21 cellular contexts compared by ENCODE assay signal in the genomic region with DNA sequence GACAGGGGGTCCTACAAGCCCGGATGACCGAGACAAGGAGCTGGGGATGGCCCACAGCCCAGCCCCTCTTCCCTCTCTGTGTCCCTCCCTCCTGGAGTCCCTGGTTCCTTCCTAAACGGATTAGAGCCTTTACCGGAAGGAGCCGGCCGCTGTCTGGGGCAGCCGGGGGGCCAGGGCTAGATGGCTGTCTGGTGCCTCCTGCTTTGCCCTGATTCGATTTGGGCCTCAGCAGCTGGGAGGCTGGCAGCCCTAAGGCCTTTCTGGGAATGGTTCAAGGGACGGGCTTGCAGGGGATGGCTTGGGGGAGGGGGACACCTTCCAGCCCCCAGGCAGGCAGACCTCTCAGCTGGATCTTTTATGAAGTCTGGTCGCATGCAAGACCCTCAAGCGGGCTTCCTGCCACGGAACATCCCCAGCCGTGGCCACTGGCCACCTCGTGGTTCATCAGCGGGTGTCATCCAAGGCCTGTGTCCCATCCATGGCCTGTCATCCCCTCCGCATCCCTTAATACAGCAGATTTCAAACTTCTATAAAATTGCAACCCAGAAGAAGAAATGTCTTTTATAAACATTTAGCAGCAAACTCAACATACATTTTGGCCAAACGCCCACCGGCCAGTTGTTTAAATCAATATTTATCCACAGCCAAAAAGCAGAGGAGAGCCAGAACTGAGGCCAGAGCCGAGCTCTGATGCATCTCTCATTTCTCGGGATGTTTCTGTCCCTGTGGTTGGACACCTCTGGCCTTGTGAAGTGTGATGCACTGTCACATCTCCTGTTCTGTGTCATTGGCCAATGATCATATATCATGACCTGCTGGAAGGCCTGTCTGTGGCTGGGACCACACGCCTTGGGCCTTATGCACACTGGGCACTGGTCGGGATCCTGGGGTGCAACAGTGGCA. TPM values are rescaled to one million over a fixed set of nuclear protein-coding genes. Genes with fewer than 3 reads are reported as not detected.
DNase-seq lines count a peak whose midpoint lies in the region; ATAC-seq and TF ChIP-seq lines count a peak whose summit lies in the region.
"Had no signal": no experiment of that assay in that cellular context is flagged by ENCODE, and none has a peak within 500 bp of the region (broad histone marks: within the 10 kb centered on the region; RNA-seq: fewer than 3 reads in every experiment).

No MANE protein-coding gene starts in this region.

- no peaks in the 10 kb centered on the region for H4K20me1 ChIP-seq in HCT116 (ENCODE audit: insufficient read depth)

- no peak for DNase-seq in HCT116 (ENCODE audit: low read depth, low spot score)
- DNase-seq in glutamatergic neuron, result no peak
- no peak for DNase-seq in activated CD8-positive, alpha-beta T cell treated with anti-CD3 and anti-CD28 coated beads for 36 hours
- no peak for DNase-seq in colonic mucosa
- no peak for DNase-seq in SKM-1 treated with dmso at 0.1 percent for 144 hours (lab: John Stamatoyannopoulos, UW; ENCODE audit: unreplicated experiment)
- DNase-seq: activated CD4-positive, CD25-positive, alpha-beta regulatory T cell treated with anti-CD3 and anti-CD28 coated beads, Interleukin-2, amount 50 U/mL, for 72 hours; activated naive CD8-positive, alpha-beta T cell treated with anti-CD3 and anti-CD28 coated beads, Interleukin-2, amount 10 ng/mL, durations not matched to agents 7 days and 5 days; AML-193; caudate nucleus; effector memory CD8-positive, alpha-beta T cell; hypothalamus; Karpas-422; NCI-H1092 treated with DMSO at 0.1 percent for 48 hours; NCI-H2081 treated with DMSO at 0.1 percent for 48 hours; NCI-H510A treated with DMSO at 0.1 percent for 48 hours; retina; SIG-M5; stimulated activated naive CD8-positive, alpha-beta T cell treated with anti-CD3 and anti-CD28 coated beads, Interleukin-15, Interleukin-2, amounts not matched to agents 100 U/mL and 50 U/mL, for 24 hours had no signal

- no peaks in the 10 kb centered on the region for H3K4me1 ChIP-seq in HCT116 (ENCODE audit: control insufficient read depth in 1 of 2, insufficient read depth in 2 of 2, low read length in 2 of 2)
- peaks cover 18 to 36% (median 30%) of the 10 kb centered on the region in 3 donors for H3K4me1 ChIP-seq in skeletal muscle tissue (ENCODE audit: control insufficient read depth in 3 of 3, insufficient read depth in 3 of 3, low read length in 3 of 3)
- H3K4me1 ChIP-seq in colonic mucosa, result no peaks in the 10 kb centered on the region

- no peak overlapping the region for H2AFZ ChIP-seq in HCT116 (ENCODE audit: low read depth, low read length, poor library complexity, severe bottlenecking)

- no peak for TF ChIP-seq RAD21 in HCT116 (IDR thresholded peaks at IDR 0.05; ENCODE audit: low read depth)

- H3K9ac ChIP-seq in HCT116 (ENCODE audit: low read length) (no peak overlapping the region), skeletal muscle tissue (ENCODE audit: low read depth in 1 of 3, low read length in 3 of 3) (peak overlapping the region in 2 of 3 donors; percentile 43 to 50), colonic mucosa (ENCODE audit: low read depth in 2 of 2, low read length in 2 of 2) (no peak overlapping the region)

- BruUV-seq in HCT116 (replicated peaks; lab: Mats Ljungman, UMichigan), result no TSS peak

- POLR2A ChIA-PET in HCT116 (lab: Charles Lee), result no interaction called here
- POLR2A ChIA-PET in activated CD8-positive, alpha-beta T cell treated with anti-CD3 and anti-CD28 coated beads for 36 hours (lab: Charles Lee), result no interaction called here

- H3K27ac Mint-ChIP-seq in glutamatergic neuron (ENCODE audit: unreplicated experiment), result peak overlapping the region; percentile 44
- H3K27ac Mint-ChIP-seq in activated CD8-positive, alpha-beta T cell treated with anti-CD3 and anti-CD28 coated beads for 36 hours, result no peak overlapping the region
- H3K27ac Mint-ChIP-seq: activated naive CD8-positive, alpha-beta T cell treated with anti-CD3 and anti-CD28 coated beads, Interleukin-2, amount 10 ng/mL, durations not matched to agents 7 days and 5 days; activated T-helper 1 cell treated with anti-CD3 and anti-CD28 coated beads, Interleukin-12 subunit alpha, Interleukin-12 subunit beta, Interleukin-2, Interleukin-4 antibody, amounts not matched to agents 30 ng/mL and 10 ng/mL and 1 ng/mL, durations not matched to agents 14 hours and 24 hours and 36 hours had no signal

- peaks cover 5% of the 10 kb centered on the region for H3K9me3 Mint-ChIP-seq in glutamatergic neuron (ENCODE audit: unreplicated experiment)
- H3K9me3 Mint-ChIP-seq in activated CD8-positive, alpha-beta T cell treated with anti-CD3 and anti-CD28 coated beads for 36 hours, result no peaks in the 10 kb centered on the region
- H3K9me3 Mint-ChIP-seq: activated naive CD8-positive, alpha-beta T cell treated with anti-CD3 and anti-CD28 coated beads, Interleukin-2, amount 10 ng/mL, durations not matched to agents 7 days and 5 days; activated T-helper 1 cell treated with anti-CD3 and anti-CD28 coated beads, Interleukin-12 subunit alpha, Interleukin-12 subunit beta, Interleukin-2, Interleukin-4 antibody, amounts not matched to agents 30 ng/mL and 10 ng/mL and 1 ng/mL, durations not matched to agents 14 hours and 24 hours and 36 hours; effector memory CD8-positive, alpha-beta T cell had no signal

- RAD21 ChIA-PET in HCT116 (lab: Charles Lee; ENCODE audit: low non-redundant PET in 1 of 2, low total read pairs in 2 of 2, uncharacterized antibody in 2 of 2, unreplicated experiment in 2 of 2), result no interaction called here

- 0 out of 2 replicates have a peak, but pooled peaks have one; percentile 11 for ATAC-seq in HCT116
- no peak for ATAC-seq in activated CD8-positive, alpha-beta T cell treated with anti-CD3 and anti-CD28 coated beads for 36 hours
- ATAC-seq: effector memory CD8-positive, alpha-beta T cell; stimulated activated naive CD8-positive, alpha-beta T cell treated with anti-CD3 and anti-CD28 coated beads, Interleukin-15, Interleukin-2, amounts not matched to agents 100 U/mL and 50 U/mL, for 24 hours had no signal

- H3K27me3 Mint-ChIP-seq in glutamatergic neuron (ENCODE audit: unreplicated experiment), result peaks cover 2% of the 10 kb centered on the region
- H3K27me3 Mint-ChIP-seq in activated CD8-positive, alpha-beta T cell treated with anti-CD3 and anti-CD28 coated beads for 36 hours, result no peaks in the 10 kb centered on the region
- H3K27me3 Mint-ChIP-seq: activated naive CD8-positive, alpha-beta T cell treated with anti-CD3 and anti-CD28 coated beads, Interleukin-2, amount 10 ng/mL, durations not matched to agents 7 days and 5 days; effector memory CD8-positive, alpha-beta T cell had no signal

- H3K4me3 ChIP-seq in HCT116 (replicated peaks in 1 of 2; ENCODE audit: low read depth in 1 of 2, low read length in 2 of 2), result no peak overlapping the region
- no peak overlapping the region for H3K4me3 ChIP-seq in skeletal muscle tissue (ENCODE audit: low read length in 3 of 3)
- H3K4me3 ChIP-seq in colonic mucosa, result no peak overlapping the region

- intact Hi-C loops in HCT116 (cut with micrococcal nuclease) (no loop called here), colonic mucosa (cut with DNase I) (no loop called here)
- intact Hi-C loops in activated CD8-positive, alpha-beta T cell treated with anti-CD3 and anti-CD28 coated beads for 36 hours (cut with micrococcal nuclease), result no loop called here

- no peak overlapping the region for H3K27ac ChIP-seq in HCT116 (ENCODE audit: low read depth, low read length)
- peak overlapping the region; percentile 36; the same call in 1 of the 2 replicates for H3K27ac ChIP-seq in VCaP
- no peak overlapping the region for H3K27ac ChIP-seq in skeletal muscle tissue (ENCODE audit: low read depth, low read length)
- no peak overlapping the region for H3K27ac ChIP-seq in colonic mucosa

- no peaks in the 10 kb centered on the region for H3K79me2 ChIP-seq in HCT116 (ENCODE audit: insufficient read depth, low read length)

- no peak for TF ChIP-seq CTCF in HCT116 (IDR thresholded peaks at IDR 0.05 in 2 of 3, conservative IDR thresholded peaks at IDR 0.05 in 1 of 3; ENCODE audit: borderline replicate concordance in 1 of 3, insufficient read depth in 1 of 3, low read depth in 2 of 3, low read length in 2 of 3)
- TF ChIP-seq CTCF in VCaP (conservative IDR thresholded peaks at IDR 0.05), result no peak
- no peak for TF ChIP-seq CTCF in glutamatergic neuron (IDR thresholded peaks at IDR 0.05; ENCODE audit: partially characterized antibody, unreplicated experiment)
- no peak for TF ChIP-seq CTCF in activated CD8-positive, alpha-beta T cell treated with anti-CD3 and anti-CD28 coated beads for 36 hours (IDR thresholded peaks at IDR 0.05)
- TF ChIP-seq CTCF in colonic mucosa (IDR thresholded peaks at IDR 0.05), result no peak

- no peak for TF ChIP-seq POLR2A in HCT116 (IDR thresholded peaks at IDR 0.05; ENCODE audit: borderline replicate concordance, extremely low read depth, insufficient read depth, insufficient read length)

- H3K9me3 ChIP-seq in HCT116 (ENCODE audit: control insufficient read depth in 1 of 2, insufficient read depth in 1 of 2, low read depth in 1 of 2, low read length in 2 of 2) (no peaks in the 10 kb centered on the region), skeletal muscle tissue (ENCODE audit: control insufficient read depth in 3 of 3, low read length in 3 of 3) (no peaks in the 10 kb centered on the region), colonic mucosa (no peaks in the 10 kb centered on the region)

- H3K4me3 Mint-ChIP-seq in glutamatergic neuron (ENCODE audit: unreplicated experiment), result no peak overlapping the region
- no peak overlapping the region for H3K4me3 Mint-ChIP-seq in activated CD8-positive, alpha-beta T cell treated with anti-CD3 and anti-CD28 coated beads for 36 hours
- H3K4me3 Mint-ChIP-seq: activated naive CD8-positive, alpha-beta T cell treated with anti-CD3 and anti-CD28 coated beads, Interleukin-2, amount 10 ng/mL, durations not matched to agents 7 days and 5 days; activated T-helper 1 cell treated with anti-CD3 and anti-CD28 coated beads, Interleukin-12 subunit alpha, Interleukin-12 subunit beta, Interleukin-2, Interleukin-4 antibody, amounts not matched to agents 30 ng/mL and 10 ng/mL and 1 ng/mL, durations not matched to agents 14 hours and 24 hours and 36 hours; effector memory CD8-positive, alpha-beta T cell had no signal

- H3K27me3 ChIP-seq in HCT116 (ENCODE audit: insufficient read depth, low read length) (no peaks in the 10 kb centered on the region), skeletal muscle tissue (ENCODE audit: control insufficient read depth in 3 of 3, insufficient read depth in 3 of 3, low read length in 3 of 3) (no peaks in the 10 kb centered on the region), colonic mucosa (no peaks in the 10 kb centered on the region)

- no peak overlapping the region for H3K4me2 ChIP-seq in HCT116 (ENCODE audit: low read length)

- peaks cover 6% of the 10 kb centered on the region for H3K36me3 Mint-ChIP-seq in glutamatergic neuron (ENCODE audit: unreplicated experiment)
- no peaks in the 10 kb centered on the region for H3K36me3 Mint-ChIP-seq in activated CD8-positive, alpha-beta T cell treated with anti-CD3 and anti-CD28 coated beads for 36 hours (ENCODE audit: low read depth)
- H3K36me3 Mint-ChIP-seq: activated naive CD8-positive, alpha-beta T cell treated with anti-CD3 and anti-CD28 coated beads, Interleukin-2, amount 10 ng/mL, durations not matched to agents 7 days and 5 days had no signal

- CTCF ChIA-PET in HCT116 (lab: Charles Lee), result no interaction called here
- CTCF ChIA-PET in activated CD8-positive, alpha-beta T cell treated with anti-CD3 and anti-CD28 coated beads for 36 hours (lab: Charles Lee), result interaction anchor here (0.8 to 1.1 kb wide), 1 partner anchor 61 kb away, joined by 3 read pairs; no protein-coding TSS in a partner anchor

- H3K4me1 Mint-ChIP-seq in glutamatergic neuron (ENCODE audit: low read depth, unreplicated experiment), result no peaks in the 10 kb centered on the region
- H3K4me1 Mint-ChIP-seq in activated CD8-positive, alpha-beta T cell treated with anti-CD3 and anti-CD28 coated beads for 36 hours (ENCODE audit: low read depth), result no peaks in the 10 kb centered on the region
- H3K4me1 Mint-ChIP-seq: activated naive CD8-positive, alpha-beta T cell treated with anti-CD3 and anti-CD28 coated beads, Interleukin-2, amount 10 ng/mL, durations not matched to agents 7 days and 5 days had no signal

- H3K9me2 ChIP-seq in HCT116 (ENCODE audit: insufficient read depth), result no peaks in the 10 kb centered on the region

- H3K36me3 ChIP-seq in HCT116 (ENCODE audit: control insufficient read depth in 1 of 2, insufficient read depth in 2 of 2, low read length in 2 of 2) (no peaks in the 10 kb centered on the region), skeletal muscle tissue (ENCODE audit: control insufficient read depth in 3 of 3, insufficient read depth in 3 of 3, low read length in 3 of 3) (peaks cover 5 to 7% (median 6%) of the 10 kb centered on the region in 3 donors), colonic mucosa (no peaks in the 10 kb centered on the region)

RNA-seq across cellular contexts. Expression of a gene that starts 52.0 kb away (rescaled TPM):
- total RNA-seq in HCT116 (2021; ENCODE audit: unreplicated experiment), result 34.5 TPM
- 38.2 and 47.2 TPM in 2 replicates for polyA plus RNA-seq in HCT116 (2012)
- total RNA-seq in glutamatergic neuron (ENCODE audit: unreplicated experiment), result 59.4 TPM
- 16.2 TPM for total RNA-seq in skeletal muscle tissue
- total RNA-seq in activated CD8-positive, alpha-beta T cell treated with anti-CD3 and anti-CD28 coated beads for 36 hours, result 1 to 10 TPM; 1.2 to 1.4 TPM
- 10 to 100 TPM; 18.3 to 29.5 TPM for total RNA-seq in colonic mucosa

Comparison
In these comparisons a context has a peak if more than half of its experiments do, and no peak if none do; other contexts are left out.
1. H3K9ac ChIP-seq: peak in skeletal muscle tissue (2 of 3); none in HCT116 (single experiment) and colonic mucosa (0 of 2).